Comparison of ENCODE assay signal across 1 cellular context in genomic region chr6:7301702-7302101, GRCh38.
TF ChIP-seq lines count a peak whose summit lies in the region.

No MANE protein-coding gene starts in this region.

TF ChIP-seq in K562, 482 proteins besides CTCF, POLR2A, EP300 and RAD21:
- TF ChIP-seq ID3 (CRISPR knock-in tag; IDR thresholded peaks at IDR 0.05) (no peak), ID3 (tag; IDR thresholded peaks at IDR 0.05) (no peak), ZBTB7A (IDR thresholded peaks at IDR 0.05; ENCODE audit: borderline replicate concordance, control insufficient read depth, low read depth, low read length) (no peak), CLOCK (CRISPR knock-in tag; IDR thresholded peaks at IDR 0.05; ENCODE audit: borderline replicate concordance) (no peak), PATZ1 (CRISPR knock-in tag; IDR thresholded peaks at IDR 0.05; ENCODE audit: borderline replicate concordance) (no peak), NFIX (CRISPR knock-in tag; IDR thresholded peaks at IDR 0.05; ENCODE audit: low read depth) (no peak), MECOM (CRISPR knock-in tag; IDR thresholded peaks at IDR 0.05) (no peak), PTRF (tag; IDR thresholded peaks at IDR 0.05) (no peak), ZNF551 (CRISPR knock-in tag; IDR thresholded peaks at IDR 0.05) (no peak), RBM15 (IDR thresholded peaks at IDR 0.05; ENCODE audit: insufficient read depth, low read length) (no peak)
